In the genomic region with DNA sequence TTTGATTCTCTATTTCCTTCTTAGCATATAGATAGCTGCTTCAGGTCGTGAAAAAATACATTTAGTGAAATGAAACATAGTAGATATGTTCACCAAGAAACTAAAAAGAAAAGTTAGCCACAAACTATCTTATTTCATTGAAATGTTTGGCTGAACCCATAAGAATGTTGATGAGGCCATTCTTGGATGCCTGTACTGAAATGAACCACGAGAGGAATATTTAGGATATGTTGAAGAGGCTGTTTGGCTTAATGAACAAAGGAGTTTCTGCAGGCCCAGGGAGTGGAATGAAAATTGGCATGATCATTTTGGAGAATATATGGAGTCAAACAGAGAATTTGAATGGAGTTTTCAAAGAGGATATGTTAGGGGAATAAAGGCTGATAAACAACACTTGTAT, we compare ENCODE assay signal across 19 cellular contexts. TPM values are rescaled to one million over a fixed set of nuclear protein-coding genes. Genes with fewer than 3 reads are reported as not detected.
DNase-seq lines count a peak whose midpoint lies in the region; ATAC-seq, FAIRE-seq and TF ChIP-seq lines count a peak whose summit lies in the region.
"Had no signal": no experiment of that assay in that cellular context is flagged by ENCODE, and none has a peak within 500 bp of the region (broad histone marks: within the 10 kb centered on the region; RNA-seq: fewer than 3 reads in every experiment).

No MANE protein-coding gene starts in this region.

- peak overlapping the region; percentile 25; the same call in 1 of the 2 replicates for H3K4me2 ChIP-seq in IMR-90 (ENCODE audit: low read depth, low read length)

- H2BK5ac ChIP-seq in IMR-90 (ENCODE audit: low read depth, low read length, poor library complexity, severe bottlenecking), result no peak overlapping the region

- POLR2A ChIA-PET in AG04450 (lab: Yijun Ruan, JAX), result no interaction called here
- POLR2A ChIA-PET in IMR-90 (lab: Charles Lee; ENCODE audit: unreplicated experiment), result no interaction called here

- intact Hi-C loops in IMR-90 (cut with micrococcal nuclease), result no loop called here
- intact Hi-C loops in pancreas (cut with DNase I), result no loop called here

- CTCF ChIA-PET in AG04450 (lab: Charles Lee) (no interaction called here), IMR-90 (lab: Yijun Ruan, JAX) (no interaction called here)

- H2BK15ac ChIP-seq in IMR-90 (ENCODE audit: low read depth, low read length), result no peak overlapping the region

- H3K14ac ChIP-seq in IMR-90 (replicated peaks; ENCODE audit: low read depth, low read length), result no peak overlapping the region

- dilution Hi-C loops in IMR-90 (cut with HindIII; ENCODE audit: low sequenced_read_pairs, unreplicated experiment), result no loop called here

- H4K5ac ChIP-seq in IMR-90 (ENCODE audit: low read depth, low read length), result no peak overlapping the region

- peak; percentile 34 for FAIRE-seq in pancreas (lab: Jason Lieb, UNC)

- no peak overlapping the region for H3K27ac ChIP-seq in AG04450 (ENCODE audit: low read depth, low read length)
- peak overlapping the region; percentile 14; the same call in 1 of the 2 replicates for H3K27ac ChIP-seq in IMR-90 (ENCODE audit: insufficient read depth, low read length)
- no peak overlapping the region for H3K27ac ChIP-seq in pancreas

- H3K79me1 ChIP-seq in IMR-90 (ENCODE audit: low read depth in 1 of 2, low read length in 2 of 2), result no peaks in the 10 kb centered on the region

- H3K23ac ChIP-seq in IMR-90 (ENCODE audit: low read depth, low read length), result no peak overlapping the region

- H2AFZ ChIP-seq in IMR-90 (replicated peaks; ENCODE audit: low read length, poor library complexity), result no peak overlapping the region

- H2AK9ac ChIP-seq in IMR-90 (replicated peaks; ENCODE audit: low read depth, low read length, poor library complexity), result no peak overlapping the region

- H3K36me3 ChIP-seq in IMR-90 (ENCODE audit: control insufficient read depth, insufficient read depth, low read length), result no peaks in the 10 kb centered on the region
- no peaks in the 10 kb centered on the region for H3K36me3 ChIP-seq in pancreas
- H3K36me3 ChIP-seq: gastroesophageal sphincter had no signal

- H3K4me1 ChIP-seq in IMR-90 (ENCODE audit: control insufficient read depth, insufficient read depth, low read length) (peaks cover 8% of the 10 kb centered on the region), pancreas (no peaks in the 10 kb centered on the region)

- H3K27me3 ChIP-seq in AG04450 (ENCODE audit: control insufficient read depth, insufficient read depth, low read length) (no peaks in the 10 kb centered on the region), IMR-90 (ENCODE audit: control insufficient read depth, insufficient read depth, low read length) (no peaks in the 10 kb centered on the region), pancreas (no peaks in the 10 kb centered on the region)
- H3K27me3 ChIP-seq: gastroesophageal sphincter had no signal

- H3K9me3 ChIP-seq in AG04450 (ENCODE audit: control insufficient read depth, insufficient read depth, low read length) (no peaks in the 10 kb centered on the region), IMR-90 (ENCODE audit: control insufficient read depth, insufficient read depth, low read length) (no peaks in the 10 kb centered on the region), pancreas (no peaks in the 10 kb centered on the region)
- H3K9me3 ChIP-seq: gastroesophageal sphincter had no signal

- no peak overlapping the region for H2AK5ac ChIP-seq in IMR-90 (ENCODE audit: low read depth, low read length)

- no peak overlapping the region for H4K91ac ChIP-seq in IMR-90 (ENCODE audit: insufficient read depth, low read depth, low read length)

- H4K20me1 ChIP-seq in IMR-90 (ENCODE audit: insufficient read depth, low read length), result no peaks in the 10 kb centered on the region

- WGBS in IMR-90 (ENCODE audit: extremely low coverage in 2 of 2, insufficient read length in 1 of 2), 2 experiments, result 11% methylated on average over 1 of the region's 2 CpGs; no CpG with 5 or more reads in 1 of the 2 experiments
- WGBS in pancreas, 2 donors, result 68 to 77% methylated on average over 2 of the region's 2 CpGs

- no peak for TF ChIP-seq RAD21 in IMR-90 (IDR thresholded peaks at IDR 0.05; ENCODE audit: low read length)

- no peak overlapping the region for H4K8ac ChIP-seq in IMR-90 (ENCODE audit: low read depth in 2 of 2, low read length in 2 of 2)

- no peaks in the 10 kb centered on the region for H3K9me1 ChIP-seq in IMR-90 (ENCODE audit: insufficient read depth, low read length)

- in situ Hi-C loops in IMR-90 (cut with MboI; ENCODE audit: low sequenced_read_pairs), result no loop called here

- no peak for TF ChIP-seq CTCF in AG04450 (IDR thresholded peaks at IDR 0.05; ENCODE audit: low read depth, low read length)
- TF ChIP-seq CTCF in IMR-90 (conservative IDR thresholded peaks at IDR 0.05; ENCODE audit: low read depth, low read length), result no peak
- no peak for TF ChIP-seq CTCF in pancreas (IDR thresholded peaks at IDR 0.05)

- H2BK120ac ChIP-seq in IMR-90 (ENCODE audit: low read depth, low read length), result no peak overlapping the region

- ATAC-seq in IMR-90 (ENCODE audit: low read depth) (peak; percentile 80), pancreas (no peak), GM19351 (IDR thresholded peaks at IDR 0.05; ENCODE audit: unreplicated experiment) (no peak)
- ATAC-seq: effector memory CD8-positive, alpha-beta T cell; gastroesophageal sphincter; natural killer cell had no signal

- BruUV-seq in IMR-90 (replicated peaks; lab: Mats Ljungman, UMichigan), result no TSS peak

- no peak for TF ChIP-seq POLR2A in IMR-90 (IDR thresholded peaks at IDR 0.05; ENCODE audit: low read depth, low read length)

- no peak overlapping the region for H3K56ac ChIP-seq in IMR-90 (ENCODE audit: extremely low read depth, insufficient read depth, low read length)

- DNase-seq in AG04450 (ENCODE audit: low read depth, low spot score), result peak; percentile 23
- DNase-seq in IMR-90, result peak; percentile 53
- DNase-seq in fibroblast of gingiva (ENCODE audit: low read depth), result peak; percentile 70
- DNase-seq in pancreas, result no peak
- DNase-seq in A172 (ENCODE audit: low spot score), result no peak
- no peak for DNase-seq in EL
- DNase-seq in islet precursor cell, result no peak
- DNase-seq: activated CD4-positive, alpha-beta T cell treated with anti-CD3 and anti-CD28 coated beads, Interleukin-2, amount 50 U/mL, for 4 hours; COR-L47; effector memory CD8-positive, alpha-beta T cell; natural killer cell; NCI-H2081; NCI-H524 treated with DMSO at 0.1 percent for 48 hours; SHP77 treated with DMSO at 0.1 percent for 48 hours; stimulated activated CD4-positive, alpha-beta T cell treated with anti-CD3 and anti-CD28 coated beads, Interleukin-15, amount 100 ng/mL, for 24 hours; stimulated activated naive B cell treated with anti-CD40 and anti-IgM and Interleukin-4, amounts not matched to agents 10 μg/mL and 1 μg/mL and 100 μg/mL, for 72 hours had no signal

- no peak overlapping the region for H3K4ac ChIP-seq in IMR-90 (ENCODE audit: low read depth, low read length)

- peak overlapping the region; percentile 58 for H3K18ac ChIP-seq in IMR-90 (ENCODE audit: low read depth, low read length)

- H3K4me3 ChIP-seq in AG04450 (ENCODE audit: low read depth, low read length) (no peak overlapping the region), IMR-90 (ENCODE audit: insufficient read depth, low read depth, low read length) (no peak overlapping the region), pancreas (no peak overlapping the region)
- H3K4me3 ChIP-seq: gastroesophageal sphincter had no signal

- H2BK20ac ChIP-seq in IMR-90 (ENCODE audit: low read depth, low read length), result no peak overlapping the region

- no peak overlapping the region for H3K9ac ChIP-seq in IMR-90 (ENCODE audit: low read depth, low read length)

TF ChIP-seq in IMR-90, 13 proteins besides CTCF, POLR2A, EP300 and RAD21:
- TF ChIP-seq, protein P1, sequence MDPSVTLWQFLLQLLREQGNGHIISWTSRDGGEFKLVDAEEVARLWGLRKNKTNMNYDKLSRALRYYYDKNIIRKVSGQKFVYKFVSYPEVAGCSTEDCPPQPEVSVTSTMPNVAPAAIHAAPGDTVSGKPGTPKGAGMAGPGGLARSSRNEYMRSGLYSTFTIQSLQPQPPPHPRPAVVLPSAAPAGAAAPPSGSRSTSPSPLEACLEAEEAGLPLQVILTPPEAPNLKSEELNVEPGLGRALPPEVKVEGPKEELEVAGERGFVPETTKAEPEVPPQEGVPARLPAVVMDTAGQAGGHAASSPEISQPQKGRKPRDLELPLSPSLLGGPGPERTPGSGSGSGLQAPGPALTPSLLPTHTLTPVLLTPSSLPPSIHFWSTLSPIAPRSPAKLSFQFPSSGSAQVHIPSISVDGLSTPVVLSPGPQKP (IDR thresholded peaks at IDR 0.05; ENCODE audit: borderline replicate concordance, low read depth, low read length), result no peak
- TF ChIP-seq MAZ (IDR thresholded peaks at IDR 0.05; ENCODE audit: borderline replicate concordance, low read depth, low read length), result no peak
TF ChIP-seq in IMR-90: peak in this region for 0.

RNA-seq across cellular contexts. Expression of a gene that starts 36.2 kb away (rescaled TPM):
- polyA plus RNA-seq in AG04450 (2011; rRNA removed) (not detected in 2 replicates), IMR-90 (2012; rRNA removed) (not detected in 2 replicates), pancreas (1 to 10 TPM in 1 of 2 donors, under 1 TPM in 1; 0.23 to 2.9 TPM)
- polyA minus RNA-seq in AG04450 (2011; rRNA and poly(A)+ RNA removed), result not detected in 2 replicates
- total RNA-seq in IMR-90 (2012; rRNA removed) (not detected in 2 replicates), pancreas (1 to 10 TPM in 3 of 6 donors, under 1 TPM in 3; 0.28 to 1.8 (median 0.86) TPM)
- polyA plus RNA-seq in IMR-90 (2012; cell fraction: cytosol; rRNA removed), result not detected in 2 replicates
- polyA plus RNA-seq in IMR-90 (2012; cell fraction: nucleus; rRNA removed; ENCODE audit: low replicate concordance), result not detected in 2 replicates
- total RNA-seq in A172 (2014; rRNA removed; shearing (Covaris generic)), result 0.05 TPM in 1 of 2 replicates, not detected in the other
- total RNA-seq: natural killer cell, pulmonary artery endothelial cell had no signal

Comparison
In these comparisons a context has a peak if more than half of its experiments do, and no peak if none do; other contexts are left out.
1. DNase-seq: peak in AG04450 (single experiment), IMR-90 (single experiment) and fibroblast of gingiva (single experiment); none in pancreas (0 of 6), A172 (single experiment), EL (single experiment) and islet precursor cell (single experiment).